Comparison of ENCODE assay signal across 24 cellular contexts in genomic region chr2:138550670-138551287, GRCh38.
"Had no signal": no experiment of that assay in that cellular context is flagged by ENCODE, and none has a peak within 500 bp of the region (broad histone marks: within the 10 kb centered on the region; RNA-seq: fewer than 3 reads in every experiment).

No MANE protein-coding gene starts in this region.

- DNase-seq: activated CD4-positive, alpha-beta T cell treated with anti-CD3 and anti-CD28 coated beads, Interleukin-2, amount 50 U/mL, for 1 hour; activated CD8-positive, alpha-beta T cell treated with anti-CD3 and anti-CD28 coated beads for 36 hours; activated effector memory CD4-positive, alpha-beta T cell treated with Interleukin-2 at 50 U/mL for 16 hours; activated naive CD4-positive, alpha-beta T cell treated with Interleukin-2 at 50 U/mL for 16 hours; anterior cingulate cortex; dermis blood vessel endothelial cell; effector CD8-positive, alpha-beta T cell; erythroblast; left colon; mesendoderm; retina; sigmoid colon; small intestine; stimulated activated CD4-positive, alpha-beta T cell treated with anti-CD3 and anti-CD28 coated beads, Interleukin-4, amount 100 ng/mL, for 24 hours; stimulated activated naive CD4-positive, alpha-beta T cell; SW 1271; T-helper 17 cell; tibial artery had no signal

- H3K9me3 Mint-ChIP-seq: activated CD8-positive, alpha-beta T cell treated with anti-CD3 and anti-CD28 coated beads for 36 hours; nephron; WTC11 had no signal

- H2AFZ ChIP-seq: hepatocyte had no signal

- H3K4me3 ChIP-seq: gastroesophageal sphincter, hepatocyte, sigmoid colon, suprapubic skin, tibial artery had no signal

- H3K4me1 ChIP-seq: suprapubic skin had no signal

- H3K4me2 ChIP-seq: hepatocyte had no signal

- H3K4me3 Mint-ChIP-seq: activated CD8-positive, alpha-beta T cell treated with anti-CD3 and anti-CD28 coated beads for 36 hours; activated naive CD8-positive, alpha-beta T cell; nephron; T-helper 17 cell; WTC11 had no signal

- ATAC-seq: activated CD8-positive, alpha-beta T cell treated with anti-CD3 and anti-CD28 coated beads for 36 hours; gastroesophageal sphincter; left colon; T-helper 17 cell; WTC11 had no signal

- H3K27ac ChIP-seq: gastroesophageal sphincter, hepatocyte, sigmoid colon, suprapubic skin, tibial artery had no signal

- H3K9me3 ChIP-seq: gastroesophageal sphincter, sigmoid colon, suprapubic skin, tibial artery had no signal

- H3K27me3 ChIP-seq: gastroesophageal sphincter, hepatocyte, sigmoid colon, suprapubic skin, tibial artery had no signal

- H3K27me3 Mint-ChIP-seq: activated CD8-positive, alpha-beta T cell treated with anti-CD3 and anti-CD28 coated beads for 36 hours; activated naive CD8-positive, alpha-beta T cell; T-helper 17 cell had no signal

- H3K4me1 Mint-ChIP-seq: nephron had no signal

- H3K27ac Mint-ChIP-seq: activated CD8-positive, alpha-beta T cell treated with anti-CD3 and anti-CD28 coated beads for 36 hours; activated naive CD8-positive, alpha-beta T cell; nephron; WTC11 had no signal
